ENCODE assay signal across 25 cellular contexts in genomic region chr17:74130276-74130675, GRCh38.
A peak's percentile ranks its signal among the peaks of the same experiment; 100 is the strongest.
DNase-seq lines count a peak whose midpoint lies in the region; ATAC-seq and TF ChIP-seq lines count a peak whose summit lies in the region.
"Had no signal": no experiment of that assay in that cellular context is flagged by ENCODE, and none has a peak within 500 bp of the region (broad histone marks: within the 10 kb centered on the region; RNA-seq: fewer than 3 reads in every experiment).

No MANE protein-coding gene starts in this region.

- WGBS in endodermal cell (ENCODE audit: insufficient coverage in 1 of 2, insufficient read length in 1 of 2), 2 experiments: 87 to 93% methylated on average over 9 to 14 of the region's 14 CpGs
- WGBS in body of pancreas, 2 donors: 52 to 61% methylated on average over 14 of the region's 14 CpGs

- no peak overlapping the region for H3K4me3 Mint-ChIP-seq in endodermal cell
- H3K4me3 Mint-ChIP-seq: CD14-positive monocyte; CD4-positive, alpha-beta T cell; CD8-positive, alpha-beta memory T cell had no signal

- TF ChIP-seq CTCF in endodermal cell (conservative IDR thresholded peaks at IDR 0.05) (no peak), body of pancreas (IDR thresholded peaks at IDR 0.05) (no peak)

- H3K27ac ChIP-seq in endodermal cell (ENCODE audit: low read depth, low read length) (no peak overlapping the region), body of pancreas (no peak overlapping the region)
- H3K27ac ChIP-seq: A549; BLaER1 treated with 17β-estradiol and CSF1 and Interleukin-3, amounts not matched to agents 10 nM and 100 nM; GM23248 had no signal

- peaks cover 4% of the 10 kb centered on the region for H3K9me3 Mint-ChIP-seq in endodermal cell
- H3K9me3 Mint-ChIP-seq: CD4-positive, alpha-beta T cell had no signal

- peak; percentile 24 for DNase-seq in activated effector memory CD4-positive, alpha-beta T cell treated with anti-CD3 and anti-CD28 coated beads, Interleukin-2, amount 50 U/mL, for 16 hours
- DNase-seq in activated effector memory CD4-positive, alpha-beta T cell treated with Interleukin-2 at 50 U/mL for 16 hours: no peak
- peak; percentile 45 for DNase-seq in endodermal cell
- peak; percentile 81 for DNase-seq in mesenteric fat pad (ENCODE audit: low spot score)
- DNase-seq in sciatic nerve (ENCODE audit: low spot score): peak; percentile 44
- no peak for DNase-seq in hepatic stellate cell (ENCODE audit: low spot score)
- DNase-seq in body of pancreas: no peak
- DNase-seq: 8988T; ACHN; AML-193; BE2C; CD4-positive, alpha-beta T cell; CD8-positive, alpha-beta memory T cell; DMS 273 treated with DMSO at 0.1 percent for 48 hours; DMS79; EL; GDM1; GM23248; H7; HCEC 1CT had no signal

- H3K4me3 ChIP-seq in endodermal cell (ENCODE audit: low read length): no peak overlapping the region
- H3K4me3 ChIP-seq in body of pancreas: no peak overlapping the region
- H3K4me3 ChIP-seq: A549; BLaER1 treated with 17β-estradiol and CSF1 and Interleukin-3, amounts not matched to agents 10 nM and 100 nM; GM12878; GM23248 had no signal

- peaks cover 8% of the 10 kb centered on the region for H3K27me3 Mint-ChIP-seq in endodermal cell (ENCODE audit: insufficient read depth)

- H3K4me1 Mint-ChIP-seq in endodermal cell: peaks cover 16% of the 10 kb centered on the region
- H3K4me1 Mint-ChIP-seq: CD14-positive monocyte; CD8-positive, alpha-beta memory T cell had no signal

- TF ChIP-seq POLR2A in body of pancreas (IDR thresholded peaks at IDR 0.05): no peak

- no peak overlapping the region for H3K27ac Mint-ChIP-seq in endodermal cell
- H3K27ac Mint-ChIP-seq: CD14-positive monocyte; CD4-positive, alpha-beta T cell; CD8-positive, alpha-beta memory T cell had no signal

- H3K9me3 ChIP-seq in endodermal cell (ENCODE audit: control insufficient read depth, low read length) (peaks cover 10% of the 10 kb centered on the region), body of pancreas (no peaks in the 10 kb centered on the region)
- H3K9me3 ChIP-seq: BE2C had no signal

- H3K36me3 Mint-ChIP-seq in endodermal cell (ENCODE audit: low read depth): no peaks in the 10 kb centered on the region
- H3K36me3 Mint-ChIP-seq: CD14-positive monocyte had no signal

- H3K4me1 ChIP-seq in endodermal cell (ENCODE audit: control insufficient read depth, insufficient read depth, low read length) (no peaks in the 10 kb centered on the region), body of pancreas (no peaks in the 10 kb centered on the region)
- H3K4me1 ChIP-seq: A549, BE2C had no signal

- ATAC-seq in sciatic nerve (no peak), HG02870 (IDR thresholded peaks at IDR 0.05; ENCODE audit: unreplicated experiment) (no peak), body of pancreas (no peak)
- ATAC-seq: A549, GM12878 had no signal

- H3K27me3 ChIP-seq in endodermal cell (ENCODE audit: control insufficient read depth, insufficient read depth, low read length, poor library complexity, severe bottlenecking) (peaks cover 15% of the 10 kb centered on the region), body of pancreas (no peaks in the 10 kb centered on the region)
- H3K27me3 ChIP-seq: BE2C; BLaER1 treated with 17β-estradiol and CSF1 and Interleukin-3, amounts not matched to agents 10 nM and 100 nM had no signal

- H3K36me3 ChIP-seq in endodermal cell (ENCODE audit: control insufficient read depth, insufficient read depth, low read length) (no peaks in the 10 kb centered on the region), body of pancreas (replicated peaks in 1 of 2; ENCODE audit: insufficient read depth in 1 of 2, low read depth in 2 of 2) (no peaks in the 10 kb centered on the region)
- H3K36me3 ChIP-seq: BE2C; BLaER1 treated with 17β-estradiol and CSF1 and Interleukin-3, amounts not matched to agents 10 nM and 100 nM had no signal

- no peak overlapping the region for H3K9ac ChIP-seq in endodermal cell (ENCODE audit: extremely low read depth, low read length, poor library complexity, severe bottlenecking)
- H3K9ac ChIP-seq: BLaER1 treated with 17β-estradiol and CSF1 and Interleukin-3, amounts not matched to agents 10 nM and 100 nM; GM23248 had no signal

- intact Hi-C loops in sciatic nerve (cut with DNase I): no loop called here
- intact Hi-C loops in body of pancreas (cut with DNase I): no loop called here

Comparison
In these comparisons a context has a peak if more than half of its experiments do, and no peak if none do; other contexts are left out.
1. DNase-seq: peak in activated effector memory CD4-positive, alpha-beta T cell treated with anti-CD3 and anti-CD28 coated beads, Interleukin-2, amount 50 U/mL, for 16 hours (single experiment), endodermal cell (single experiment), mesenteric fat pad (single experiment) and sciatic nerve (single experiment); none in activated effector memory CD4-positive, alpha-beta T cell treated with Interleukin-2 at 50 U/mL for 16 hours (single experiment), hepatic stellate cell (single experiment) and body of pancreas (0 of 4).